In genomic region chr7:91780526-91780925, GRCh38 we compare ENCODE assay signal across 35 cellular contexts.
"Had no signal": no experiment of that assay in that cellular context is flagged by ENCODE, and none has a peak within 500 bp of the region (broad histone marks: within the 10 kb centered on the region; RNA-seq: fewer than 3 reads in every experiment).

No MANE protein-coding gene starts in this region.

- H3K9me3 ChIP-seq: ascending aorta, MG63, Peyer's patch, SJSA1, SK-N-SH had no signal

- H3K4me3 ChIP-seq: ascending aorta, cardiac muscle cell, MG63, Peyer's patch, SJSA1 had no signal

- H3K27ac ChIP-seq: ascending aorta, cardiac muscle cell, Peyer's patch, SJSA1 had no signal

- DNase-seq: activated CD4-positive, alpha-beta T cell treated with anti-CD3 and anti-CD28 coated beads for 36 hours; activated CD4-positive, alpha-beta T cell treated with anti-CD3 and anti-CD28 coated beads, Interleukin-2, amount 10 ng/mL, durations not matched to agents 7 days and 5 days; activated CD4-positive, alpha-beta T cell treated with anti-CD3 and anti-CD28 coated beads, Interleukin-2, amount 50 U/mL, for 48 hours; activated CD8-positive, alpha-beta memory T cell treated with anti-CD3 and anti-CD28 coated beads, Interleukin-2, amount 50 U/mL, for 4 hours; activated gamma-delta T cell treated with Interleukin-2 at 50 U/mL for 16 hours; activated naive CD4-positive, alpha-beta T cell treated with anti-CD3 and anti-CD28 coated beads for 36 hours; activated T-cell treated with anti-CD3 and anti-CD28 coated beads for 4 hours; activated T-cell treated with anti-CD3 and anti-CD28 coated beads, Interleukin-2, amount 50 U/mL, for 4 hours; amygdala; Karpas-422; KBM-7; MG63; MV-4-11; NCI-H1092; NCI-H1436 treated with DMSO at 0.1 percent for 48 hours; NCI-H1694 treated with DMSO at 0.1 percent for 48 hours; NCI-H2029; NCI-H2107; NCI-H2171; NCI-H510A; NCI-H69; NK-92 treated with Interleukin-12 subunit alpha and Interleukin-12 subunit beta, amount 100 ng/mL, for 24 hours; PC-3; Peyer's patch; RPMI8226; SHP77 treated with DMSO at 0.1 percent for 48 hours; SK-N-SH had no signal

- H3K27me3 ChIP-seq: ascending aorta, cardiac muscle cell, MG63, Peyer's patch had no signal

- H3K36me3 Mint-ChIP-seq: activated naive CD4-positive, alpha-beta T cell treated with anti-CD3 and anti-CD28 coated beads, Interleukin-2, amount 50 U/mL, for 72 hours had no signal

- H3K27ac Mint-ChIP-seq: activated CD4-positive, alpha-beta T cell treated with anti-CD3 and anti-CD28 coated beads for 36 hours; activated CD4-positive, alpha-beta T cell treated with anti-CD3 and anti-CD28 coated beads, Interleukin-2, amount 10 ng/mL, durations not matched to agents 7 days and 5 days; activated naive CD4-positive, alpha-beta T cell treated with anti-CD3 and anti-CD28 coated beads for 36 hours; activated naive CD4-positive, alpha-beta T cell treated with anti-CD3 and anti-CD28 coated beads, Interleukin-2, amount 50 U/mL, for 72 hours; activated T-helper 1 cell treated with anti-CD3 and anti-CD28 coated beads, Interleukin-12 subunit alpha, Interleukin-12 subunit beta, Interleukin-2, Interleukin-4 antibody, amounts not matched to agents 30 ng/mL and 10 ng/mL and 1 ng/mL, durations not matched to agents 14 hours and 24 hours and 36 hours; T-helper 1 cell treated with Interleukin-12 subunit alpha and Interleukin-12 subunit beta and Interleukin-4 antibody, amounts not matched to agents 30 μg/mL and 1 μg/mL, for 36 hours; T-helper 2 cell treated with Interferon-gamma antibody and Interleukin-4, amounts not matched to agents 5 μg/mL and 100 μg/mL, for 36 hours had no signal

- H3K4me1 ChIP-seq: ascending aorta, Peyer's patch, SJSA1 had no signal

- H3K9me3 Mint-ChIP-seq: activated CD4-positive, alpha-beta T cell treated with anti-CD3 and anti-CD28 coated beads, Interleukin-2, amount 10 ng/mL, durations not matched to agents 7 days and 5 days; activated naive CD4-positive, alpha-beta T cell treated with anti-CD3 and anti-CD28 coated beads for 36 hours; activated naive CD4-positive, alpha-beta T cell treated with anti-CD3 and anti-CD28 coated beads, Interleukin-2, amount 50 U/mL, for 72 hours; activated T-cell treated with anti-CD3 and anti-CD28 coated beads, Interleukin-2, amount 50 U/mL, for 4 hours; activated T-helper 1 cell treated with anti-CD3 and anti-CD28 coated beads, Interleukin-12 subunit alpha, Interleukin-12 subunit beta, Interleukin-2, Interleukin-4 antibody, amounts not matched to agents 30 ng/mL and 10 ng/mL and 1 ng/mL, durations not matched to agents 14 hours and 24 hours and 36 hours; central memory CD8-positive, alpha-beta T cell; T-helper 1 cell treated with Interleukin-12 subunit alpha and Interleukin-12 subunit beta and Interleukin-4 antibody, amounts not matched to agents 30 μg/mL and 1 μg/mL, for 36 hours; T-helper 2 cell treated with Interferon-gamma antibody and Interleukin-4, amounts not matched to agents 5 μg/mL and 100 μg/mL, for 36 hours had no signal

- ATAC-seq: activated CD4-positive, alpha-beta T cell treated with anti-CD3 and anti-CD28 coated beads for 36 hours; activated naive CD4-positive, alpha-beta T cell treated with anti-CD3 and anti-CD28 coated beads, Interleukin-2, amount 50 U/mL, for 72 hours; activated T-cell treated with anti-CD3 and anti-CD28 coated beads, Interleukin-2, amount 50 U/mL, for 4 hours; PC-3 had no signal

- H3K4me1 Mint-ChIP-seq: activated CD4-positive, alpha-beta T cell treated with anti-CD3 and anti-CD28 coated beads for 36 hours; activated CD4-positive, alpha-beta T cell treated with anti-CD3 and anti-CD28 coated beads, Interleukin-2, amount 10 ng/mL, durations not matched to agents 7 days and 5 days; central memory CD8-positive, alpha-beta T cell had no signal

- H3K4me3 Mint-ChIP-seq: activated CD4-positive, alpha-beta T cell treated with anti-CD3 and anti-CD28 coated beads for 36 hours; activated CD4-positive, alpha-beta T cell treated with anti-CD3 and anti-CD28 coated beads, Interleukin-2, amount 10 ng/mL, durations not matched to agents 7 days and 5 days; activated naive CD4-positive, alpha-beta T cell treated with anti-CD3 and anti-CD28 coated beads for 36 hours; activated T-cell treated with anti-CD3 and anti-CD28 coated beads, Interleukin-2, amount 50 U/mL, for 4 hours; activated T-helper 1 cell treated with anti-CD3 and anti-CD28 coated beads, Interleukin-12 subunit alpha, Interleukin-12 subunit beta, Interleukin-2, Interleukin-4 antibody, amounts not matched to agents 30 ng/mL and 10 ng/mL and 1 ng/mL, durations not matched to agents 14 hours and 24 hours and 36 hours; central memory CD8-positive, alpha-beta T cell; T-helper 1 cell treated with Interleukin-12 subunit alpha and Interleukin-12 subunit beta and Interleukin-4 antibody, amounts not matched to agents 30 μg/mL and 1 μg/mL, for 36 hours; T-helper 2 cell treated with Interferon-gamma antibody and Interleukin-4, amounts not matched to agents 5 μg/mL and 100 μg/mL, for 36 hours had no signal

- H3K36me3 ChIP-seq: ascending aorta, cardiac muscle cell, MG63, Peyer's patch, SJSA1 had no signal
